ENCODE assay signal across 10 cellular contexts in the genomic region with DNA sequence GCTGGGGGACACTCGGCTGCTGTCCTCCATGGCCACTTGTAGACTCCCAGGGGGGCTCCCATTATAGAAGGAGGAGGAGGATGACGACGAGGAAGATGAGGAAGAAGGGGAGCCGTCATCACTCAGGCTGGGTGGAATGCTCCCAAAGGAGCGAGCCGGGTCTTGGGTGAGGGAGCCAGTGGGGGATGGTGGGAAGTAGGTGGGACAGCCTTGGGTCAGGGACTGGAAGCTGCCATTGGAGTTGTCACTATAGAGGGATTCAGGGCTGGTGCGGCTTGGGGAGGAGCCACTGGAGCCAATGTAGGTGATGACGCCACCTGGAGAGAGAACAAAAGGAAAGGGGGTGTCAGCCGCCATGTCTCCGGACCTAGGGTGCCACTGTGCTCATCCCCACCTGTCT. TPM values are rescaled to one million over a fixed set of nuclear protein-coding genes. Genes with fewer than 3 reads are reported as not detected.
A peak's percentile ranks its signal among the peaks of the same experiment; 100 is the strongest.
DNase-seq lines count a peak whose midpoint lies in the region; ATAC-seq and TF ChIP-seq lines count a peak whose summit lies in the region.
"Had no signal": no experiment of that assay in that cellular context is flagged by ENCODE, and none has a peak within 500 bp of the region (broad histone marks: within the 10 kb centered on the region; RNA-seq: fewer than 3 reads in every experiment).

No MANE protein-coding gene starts in this region.

- no peak for ATAC-seq in HG03354 (IDR thresholded peaks at IDR 0.05; ENCODE audit: poor library complexity, severe bottlenecking, unreplicated experiment)

- TF ChIP-seq POLR2A in sigmoid colon (IDR thresholded peaks at IDR 0.05), result no peak

- H3K4me3 Mint-ChIP-seq in Calu3 (ENCODE audit: low read depth, unreplicated experiment), result no peak overlapping the region

- H3K27me3 Mint-ChIP-seq in Calu3 (ENCODE audit: unreplicated experiment), result no peaks in the 10 kb centered on the region

- DNase-seq in Calu3 (no peak), RWPE1 (ENCODE audit: low spot score) (no peak), fibroblast of lung (ENCODE audit: low read depth in 2 of 2) (no peak), sigmoid colon (peak; percentile 67), PC-9 (no peak), SW 1271 (lab: John Stamatoyannopoulos, UW) (no peak), HT-29 (ENCODE audit: low spot score) (no peak)
- DNase-seq: DMS53, NCI-H446 treated with DMSO at 0.1 percent for 48 hours had no signal

- peaks cover 32% of the 10 kb centered on the region for H3F3A ChIP-seq in PC-9 (ENCODE audit: insufficient read depth, low read depth)

- H3K79me2 ChIP-seq in fibroblast of lung (ENCODE audit: control insufficient read depth, insufficient read depth, low read length), result peaks cover 33% of the 10 kb centered on the region
- peaks cover 23% of the 10 kb centered on the region for H3K79me2 ChIP-seq in PC-9 (ENCODE audit: low read depth)

- H3K4me1 ChIP-seq in fibroblast of lung (ENCODE audit: control insufficient read depth, extremely low read depth, insufficient read depth, low read length) (peaks cover 23% of the 10 kb centered on the region), sigmoid colon (peaks cover 0 to 81% (median 79%) of the 10 kb centered on the region in 4 donors), PC-9 (replicated peaks; ENCODE audit: insufficient read depth) (peaks cover 25% of the 10 kb centered on the region)

- TF ChIP-seq CTCF in Calu3 (IDR thresholded peaks at IDR 0.05; ENCODE audit: unreplicated experiment) (no peak), RWPE1 (conservative IDR thresholded peaks at IDR 0.05; ENCODE audit: low read depth) (no peak), fibroblast of lung (conservative IDR thresholded peaks at IDR 0.05 in 1 of 2, IDR thresholded peaks at IDR 0.05 in 1 of 2; ENCODE audit: low read depth in 1 of 2, low read length in 2 of 2) (no peak), sigmoid colon (IDR thresholded peaks at IDR 0.05) (no peak), PC-9 (conservative IDR thresholded peaks at IDR 0.05) (no peak)

- H3K9me3 Mint-ChIP-seq in Calu3 (ENCODE audit: low read depth, unreplicated experiment), result no peaks in the 10 kb centered on the region

- CTCF ChIA-PET in Calu3 (lab: Charles Lee), result interaction anchor here (0.5 to 16.6 kb wide), 10 partner anchors 16 to 367 kb away, joined by 4 to 1006 read pairs (median 8); a partner anchor contains a TSS
- CTCF ChIA-PET in RWPE1 (lab: Yijun Ruan, JAX), result interaction anchor here (0.6 to 0.9 kb wide), 2 partner anchors 11 to 38 kb away, joined by 3 read pairs; no protein-coding TSS in a partner anchor
- CTCF ChIA-PET in PC-9 (lab: Charles Lee), result no interaction called here

- H3K4me2 ChIP-seq in fibroblast of lung (ENCODE audit: extremely low read depth, insufficient read depth, low read length) (peak overlapping the region; percentile 29), PC-9 (no peak overlapping the region)

- no TSS peak for BruUV-seq in Calu3 (replicated peaks; lab: Mats Ljungman, UMichigan)
- no TSS peak for BruUV-seq in PC-9 (replicated peaks; lab: Mats Ljungman, UMichigan)

- H3K4me3 ChIP-seq in fibroblast of lung (replicated peaks in 1 of 4; ENCODE audit: control extremely low read depth in 1 of 4, insufficient read depth in 1 of 4, low read depth in 3 of 4, low read length in 4 of 4) (peak overlapping the region in 1 of 4 experiments; percentile 59), sigmoid colon (peak overlapping the region in 3 of 4 donors; percentile 85 to 97 (median 96)), PC-9 (no peak overlapping the region)

- WGBS in sigmoid colon, 2 donors, result 87 to 88% methylated on average over 10 of the region's 10 CpGs

- H3K36me3 ChIP-seq in fibroblast of lung (ENCODE audit: control insufficient read depth, insufficient read depth, low read length), result peaks cover 28% of the 10 kb centered on the region
- peaks cover 43 to 50% (median 46%) of the 10 kb centered on the region in 4 donors for H3K36me3 ChIP-seq in sigmoid colon
- H3K36me3 ChIP-seq in PC-9 (ENCODE audit: low read depth), result peaks cover 14% of the 10 kb centered on the region

- H3K4me1 Mint-ChIP-seq in Calu3 (ENCODE audit: low read depth, unreplicated experiment), result peaks cover 54% of the 10 kb centered on the region

- H3K27ac Mint-ChIP-seq in Calu3 (ENCODE audit: unreplicated experiment), result peak overlapping the region; percentile 1

- no peaks in the 10 kb centered on the region for H3K27me3 ChIP-seq in fibroblast of lung (ENCODE audit: control insufficient read depth, insufficient read depth, low read length)
- H3K27me3 ChIP-seq in sigmoid colon, result no peaks in the 10 kb centered on the region
- H3K27me3 ChIP-seq in PC-9 (ENCODE audit: insufficient read depth, low read depth), result no peaks in the 10 kb centered on the region

- H3K9ac ChIP-seq in fibroblast of lung (ENCODE audit: insufficient read depth, low read length), result no peak overlapping the region

- H3K36me3 Mint-ChIP-seq in Calu3 (ENCODE audit: insufficient read depth, unreplicated experiment), result peaks cover 85% of the 10 kb centered on the region

- H3K9me3 ChIP-seq in fibroblast of lung (ENCODE audit: control insufficient read depth, insufficient read depth, low read depth, low read length), result no peaks in the 10 kb centered on the region
- H3K9me3 ChIP-seq in sigmoid colon, result no peaks in the 10 kb centered on the region
- H3K9me3 ChIP-seq in PC-9 (ENCODE audit: insufficient read depth, low read depth), result no peaks in the 10 kb centered on the region

- POLR2A ChIA-PET in RWPE1 (lab: Yijun Ruan, JAX; ENCODE audit: low non-redundant PET) (no interaction called here), PC-9 (lab: Charles Lee; ENCODE audit: unreplicated experiment) (no interaction called here)

- H4K20me1 ChIP-seq in fibroblast of lung (ENCODE audit: control insufficient read depth, extremely low read depth, insufficient read depth, low read length), result no peaks in the 10 kb centered on the region
- no peaks in the 10 kb centered on the region for H4K20me1 ChIP-seq in PC-9 (ENCODE audit: insufficient read depth)

- H3K27ac ChIP-seq in RWPE1 (peak overlapping the region; percentile 98), fibroblast of lung (ENCODE audit: insufficient read depth, low read length) (peak overlapping the region; percentile 91), sigmoid colon (peak overlapping the region; percentile 97 to 100 (median 98)), PC-9 (no peak overlapping the region)

- H3K9me2 ChIP-seq in PC-9 (ENCODE audit: insufficient read depth), result no peaks in the 10 kb centered on the region

- H2AFZ ChIP-seq in fibroblast of lung (ENCODE audit: low read length) (no peak overlapping the region), PC-9 (no peak overlapping the region)

- intact Hi-C loops in Calu3 (cut with micrococcal nuclease; ENCODE audit: unreplicated experiment) (loop anchor here (5.0 kb wide), 2 partner anchors 390 to 480 kb away; no protein-coding TSS in a partner anchor), sigmoid colon (cut with DNase I) (no loop called here), PC-9 (cut with micrococcal nuclease; ENCODE audit: unreplicated experiment) (no loop called here)

- no peak for TF ChIP-seq EP300 in sigmoid colon (IDR thresholded peaks at IDR 0.05)

RNA-seq across cellular contexts. Expression of a gene that starts 3.3 kb away (rescaled TPM):
- total RNA-seq in Calu3 (2022) (35.0 and 36.4 TPM in 2 replicates), fibroblast of lung (1.8 and 5.3 TPM in 2 replicates), sigmoid colon (10 to 100 TPM in 3 of 4 donors, 1 to 10 TPM in 1; 4.1 to 12.8 (median 11.9) TPM), PC-9 (2021) (9.3 and 10.7 TPM in 2 replicates)
- polyA plus RNA-seq in fibroblast of lung (3.3 and 4.0 TPM in 2 replicates), sigmoid colon (10 to 100 TPM in 1 of 3 donors, 1 to 10 TPM in 2; 4.4 to 11.4 (median 8.1) TPM)
- 9.4 and 10.7 TPM in 2 replicates for polyA plus RNA-seq in fibroblast of lung (2012)
- 21.2 and 35.6 TPM in 2 replicates for polyA minus RNA-seq in fibroblast of lung (ENCODE audit: low replicate concordance)
- total RNA-seq in HT-29 (2014; rRNA removed; shearing (Covaris generic)), result 22.6 and 25.7 TPM in 2 replicates

RNA-seq across cellular contexts. Expression of a gene that starts 24.7 kb away (rescaled TPM):
- total RNA-seq in Calu3 (2022) (505 and 524 TPM in 2 replicates), fibroblast of lung (43.9 and 52.4 TPM in 2 replicates), sigmoid colon (10 to 100 TPM; 52.3 to 92.2 (median 58.0) TPM), PC-9 (2021) (56.8 and 61.8 TPM in 2 replicates)
- polyA plus RNA-seq in fibroblast of lung (65.6 and 86.3 TPM in 2 replicates), sigmoid colon (10 to 100 TPM; 29.4 to 63.5 (median 34.0) TPM)
- polyA plus RNA-seq in fibroblast of lung (2012), result 44.7 and 60.6 TPM in 2 replicates
- polyA minus RNA-seq in fibroblast of lung (ENCODE audit: low replicate concordance), result 8.0 and 11.3 TPM in 2 replicates
- 44.1 and 47.1 TPM in 2 replicates for total RNA-seq in HT-29 (2014; rRNA removed; shearing (Covaris generic))

RNA-seq across cellular contexts. Expression of a gene that starts 34.3 kb away (rescaled TPM):
- total RNA-seq in Calu3 (2022) (107 and 133 TPM in 2 replicates), fibroblast of lung (49.8 and 52.8 TPM in 2 replicates), sigmoid colon (10 to 100 TPM; 78.8 to 86.1 (median 83.8) TPM), PC-9 (2021) (11.4 and 13.9 TPM in 2 replicates)
- polyA plus RNA-seq in fibroblast of lung (27.2 and 30.8 TPM in 2 replicates), sigmoid colon (10 to 100 TPM; 25.4 to 35.4 (median 25.8) TPM)
- 34.3 and 34.9 TPM in 2 replicates for polyA plus RNA-seq in fibroblast of lung (2012)
- 43.5 and 67.0 TPM in 2 replicates for polyA minus RNA-seq in fibroblast of lung (ENCODE audit: low replicate concordance)
- total RNA-seq in HT-29 (2014; rRNA removed; shearing (Covaris generic)), result 31.1 and 33.2 TPM in 2 replicates

RNA-seq across cellular contexts. Expression of a gene that starts 42.9 kb away (rescaled TPM):
- total RNA-seq in Calu3 (2022) (679 and 725 TPM in 2 replicates), fibroblast of lung (25.1 and 31.1 TPM in 2 replicates), sigmoid colon (10 to 100 TPM; 27.3 to 64.8 (median 31.7) TPM), PC-9 (2021) (67.1 and 67.2 TPM in 2 replicates)
- polyA plus RNA-seq in fibroblast of lung (42.7 and 66.7 TPM in 2 replicates), sigmoid colon (10 to 100 TPM; 19.2 to 83.0 (median 29.1) TPM)
- 32.7 and 46.9 TPM in 2 replicates for polyA plus RNA-seq in fibroblast of lung (2012)
- 122 and 302 TPM in 2 replicates for polyA minus RNA-seq in fibroblast of lung (ENCODE audit: low replicate concordance)
- 56.3 and 56.6 TPM in 2 replicates for total RNA-seq in HT-29 (2014; rRNA removed; shearing (Covaris generic))

RNA-seq across cellular contexts. Expression of a gene that starts 43.2 kb away (rescaled TPM):
- 541 and 621 TPM in 2 replicates for total RNA-seq in Calu3 (2022)
- 24.9 and 26.8 TPM in 2 replicates for total RNA-seq in fibroblast of lung
- polyA plus RNA-seq in fibroblast of lung, result 38.8 and 45.7 TPM in 2 replicates
- polyA plus RNA-seq in fibroblast of lung (2012), result 37.0 and 38.7 TPM in 2 replicates
- polyA minus RNA-seq in fibroblast of lung (ENCODE audit: low replicate concordance), result 48.8 and 56.0 TPM in 2 replicates
- total RNA-seq in sigmoid colon, result 10 to 100 TPM; 60.2 to 94.4 (median 70.7) TPM
- polyA plus RNA-seq in sigmoid colon, result 10 to 100 TPM; 22.4 to 42.3 (median 24.0) TPM
- 45.8 and 51.5 TPM in 2 replicates for total RNA-seq in PC-9 (2021)
- 22.9 and 33.3 TPM in 2 replicates for total RNA-seq in HT-29 (2014; rRNA removed; shearing (Covaris generic))
